ENCODE assay signal across 9 cellular contexts in genomic region chrX:2320580-2321327, GRCh38.
DNase-seq lines count a peak whose midpoint lies in the region; ATAC-seq and TF ChIP-seq lines count a peak whose summit lies in the region.
"Had no signal": no experiment of that assay in that cellular context is flagged by ENCODE, and none has a peak within 500 bp of the region (broad histone marks: within the 10 kb centered on the region; RNA-seq: fewer than 3 reads in every experiment).

No MANE protein-coding gene starts in this region.

- DNase-seq in HuH-7 (ENCODE audit: low spot score) (peak; percentile 44), fibroblast of gingiva (ENCODE audit: low read depth) (peak; percentile 96), medulla oblongata (ENCODE audit: extremely low spot score) (peak; percentile 36), superior temporal gyrus (ENCODE audit: extremely low spot score) (peak; percentile 22), GM13976 (ENCODE audit: low spot score) (no peak), KG1 (lab: John Stamatoyannopoulos, UW) (no peak)
- DNase-seq in activated naive CD4-positive, alpha-beta T cell treated with Interleukin-2 at 50 U/mL for 16 hours = no peak
- DNase-seq: GF-D8 had no signal

- in situ Hi-C loops in GM13976 (cut with MboI; ENCODE audit: low sequenced_read_pairs, unreplicated experiment) = no loop called here

- no peak for ATAC-seq in HG03457 (IDR thresholded peaks at IDR 0.05; ENCODE audit: unreplicated experiment)

- TF ChIP-seq CTCF in GM13976 (IDR thresholded peaks at IDR 0.05; ENCODE audit: borderline replicate concordance, control extremely low read depth, extremely low read depth, insufficient read depth, missing control alignments) = no peak

Comparison
In these comparisons a context has a peak if more than half of its experiments do, and no peak if none do; other contexts are left out.
1. DNase-seq: peak in HuH-7 (single experiment), fibroblast of gingiva (single experiment), medulla oblongata (single experiment) and superior temporal gyrus (single experiment); none in GM13976 (single experiment), KG1 (single experiment) and activated naive CD4-positive, alpha-beta T cell treated with Interleukin-2 at 50 U/mL for 16 hours (single experiment).